7 cellular contexts compared by ENCODE assay signal in genomic region chr7:74315891-74316290, GRCh38. TPM values are rescaled to one million over a fixed set of nuclear protein-coding genes. Genes with fewer than 3 reads are reported as not detected.
DNase-seq lines count a peak whose midpoint lies in the region; TF ChIP-seq lines count a peak whose summit lies in the region.
"Not testable (repeated sequence)": the region's sequence is repeated elsewhere in the genome, so short reads cannot be mapped to it uniquely, and the experiment has no call there.

No MANE protein-coding gene starts in this region.

- H3K4me3 ChIP-seq in dorsolateral prefrontal cortex: not testable (repeated sequence)

- not testable (repeated sequence) for H3K4me1 Mint-ChIP-seq in brain, nephron progenitor cell

- POLR2A ChIA-PET in RWPE1 (lab: Yijun Ruan, JAX; ENCODE audit: low non-redundant PET): not testable (repeated sequence)

- TF ChIP-seq CTCF in 22Rv1 (IDR thresholded peaks at IDR 0.05); RWPE1 (conservative IDR thresholded peaks at IDR 0.05; ENCODE audit: low read depth); brain (conservative IDR thresholded peaks at IDR 0.05); dorsolateral prefrontal cortex (IDR thresholded peaks at IDR 0.05 in 54 of 56, conservative IDR thresholded peaks at IDR 0.05 in 2 of 56; ENCODE audit: low read depth in 1 of 56, partially characterized antibody in 56 of 56); nephron progenitor cell (IDR thresholded peaks at IDR 0.05): not testable (repeated sequence)

- intact Hi-C loops in dorsolateral prefrontal cortex (cut with DNase I): not testable (repeated sequence)

- H3K4me3 Mint-ChIP-seq in brain, nephron progenitor cell: not testable (repeated sequence)

- H3K27ac Mint-ChIP-seq in brain: peak overlapping the region; percentile 9 to 93 (median 75)
- peak overlapping the region; percentile 47 for H3K27ac Mint-ChIP-seq in nephron progenitor cell

- not testable (repeated sequence) for H3K27me3 ChIP-seq in dorsolateral prefrontal cortex; layer of hippocampus (ENCODE audit: control insufficient read depth, insufficient read depth, low read length)

- peaks cover 47% of the 10 kb centered on the region for H3K36me3 Mint-ChIP-seq in brain
- H3K36me3 Mint-ChIP-seq in nephron progenitor cell (ENCODE audit: low read depth): peaks cover 36% of the 10 kb centered on the region

- not testable (repeated sequence) for DNase-seq in RWPE1 (ENCODE audit: low spot score); dorsolateral prefrontal cortex; nephron progenitor cell
- peak in 6 of 49 donors; percentile 7 to 38 (median 12) for DNase-seq in substantia nigra (lab: John Stamatoyannopoulos, UW)

- peaks cover 0 to 11% (median 3%) of the 10 kb centered on the region in 5 experiments for H3K9me3 Mint-ChIP-seq in brain
- not testable (repeated sequence) for H3K9me3 Mint-ChIP-seq in nephron progenitor cell

- CTCF ChIA-PET in RWPE1 (lab: Yijun Ruan, JAX): not testable (repeated sequence)

- H3K27me3 Mint-ChIP-seq in brain; nephron progenitor cell (ENCODE audit: low read depth, poor library complexity): not testable (repeated sequence)

- H3K27ac ChIP-seq in 22Rv1: 0 out of 2 replicates have a peak overlapping the region, but pooled peaks have one; percentile 6
- peak overlapping the region; percentile 98 for H3K27ac ChIP-seq in RWPE1
- H3K27ac ChIP-seq in dorsolateral prefrontal cortex: peak overlapping the region in 45 of 59 donors; percentile 4 to 85 (median 65)
- H3K27ac ChIP-seq in layer of hippocampus (ENCODE audit: low read depth, low read length): peak overlapping the region; percentile 52
- H3K27ac ChIP-seq in substantia nigra (ENCODE audit: low read depth, low read length, poor library complexity, severe bottlenecking): peak overlapping the region; percentile 42

RNA-seq across cellular contexts. Expression of gene CLIP2, which starts 26.7 kb away (rescaled TPM):
- 101 TPM for polyA plus RNA-seq in brain (ENCODE audit: insufficient read depth, low read depth, low replicate concordance)
- total RNA-seq in dorsolateral prefrontal cortex: 100 to 1,000 TPM; 111 to 263 (median 148) TPM

Comparison
In these comparisons a context has a peak if more than half of its experiments do, and no peak if none do; other contexts are left out.
1. H3K27ac ChIP-seq: peak in every context shown above with its lines; median percentile 98 in RWPE1; 65 in dorsolateral prefrontal cortex; 52 in layer of hippocampus; 42 in substantia nigra; 6 in 22Rv1.